In the genomic region with DNA sequence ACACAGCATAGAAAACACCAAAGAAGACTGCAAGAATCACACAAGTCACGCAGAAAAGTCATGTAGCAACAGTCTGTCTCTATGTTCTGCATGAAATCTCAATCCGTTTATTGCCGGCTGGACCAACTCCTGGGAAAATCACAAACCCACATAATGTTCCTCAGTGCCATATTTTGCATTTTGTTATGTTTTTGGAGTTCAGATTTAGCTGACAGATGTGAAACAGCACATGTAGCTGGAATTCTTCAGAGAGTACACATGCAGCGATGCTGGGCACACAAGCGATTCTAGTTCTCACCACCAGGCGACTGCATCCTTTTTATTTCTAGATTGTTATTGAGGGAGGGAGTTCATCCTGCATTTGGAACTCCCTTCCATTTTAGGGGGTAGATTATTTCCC, we compare ENCODE assay signal across 10 cellular contexts.
DNase-seq lines count a peak whose midpoint lies in the region; ATAC-seq and TF ChIP-seq lines count a peak whose summit lies in the region.
"Had no signal": no experiment of that assay in that cellular context is flagged by ENCODE, and none has a peak within 500 bp of the region (broad histone marks: within the 10 kb centered on the region; RNA-seq: fewer than 3 reads in every experiment).

No MANE protein-coding gene starts in this region.

- no peak overlapping the region for H3K4me3 Mint-ChIP-seq in MCF 10A (ENCODE audit: unreplicated experiment)
- no peak overlapping the region for H3K4me3 Mint-ChIP-seq in activated CD4-positive, alpha-beta T cell treated with anti-CD3 and anti-CD28 coated beads for 36 hours

- no peaks in the 10 kb centered on the region for H3K9me2 ChIP-seq in hepatocyte (replicated peaks; ENCODE audit: insufficient read depth)

- TF ChIP-seq POLR2A in breast epithelium (IDR thresholded peaks at IDR 0.05) (no peak), tibial nerve (IDR thresholded peaks at IDR 0.05) (no peak)

- 72% methylated on average over 6 of the region's 6 CpGs for whole genome bisulfite sequencing in hepatocyte (ENCODE audit: low lambda C conversion rate, missing lambda C conversion rate)
- WGBS in tibial nerve, 2 donors: 39 to 40% methylated on average over 6 of the region's 6 CpGs

- ATAC-seq in activated CD4-positive, alpha-beta T cell treated with anti-CD3 and anti-CD28 coated beads for 36 hours: no peak

- no peaks in the 10 kb centered on the region for H3K36me3 Mint-ChIP-seq in MCF 10A (ENCODE audit: insufficient read depth, unreplicated experiment)
- no peaks in the 10 kb centered on the region for H3K36me3 Mint-ChIP-seq in activated CD4-positive, alpha-beta T cell treated with anti-CD3 and anti-CD28 coated beads for 36 hours (ENCODE audit: low read depth)

- H3K27me3 ChIP-seq in breast epithelium (no peaks in the 10 kb centered on the region), hepatocyte (peaks cover 13% of the 10 kb centered on the region), tibial nerve (no peaks in the 10 kb centered on the region)

- POLR2A ChIA-PET in MCF 10A (lab: Yijun Ruan, JAX): no interaction called here
- POLR2A ChIA-PET in activated CD4-positive, alpha-beta T cell treated with anti-CD3 and anti-CD28 coated beads for 36 hours (lab: Charles Lee): no interaction called here

- H4K20me1 ChIP-seq in hepatocyte (ENCODE audit: insufficient read depth, poor library complexity, severe bottlenecking): no peaks in the 10 kb centered on the region

- H3K27me3 Mint-ChIP-seq in MCF 10A (ENCODE audit: insufficient read depth, unreplicated experiment): peaks cover 18% of the 10 kb centered on the region
- H3K27me3 Mint-ChIP-seq in activated CD4-positive, alpha-beta T cell treated with anti-CD3 and anti-CD28 coated beads for 36 hours: peaks cover 28% of the 10 kb centered on the region

- H3K4me3 ChIP-seq in breast epithelium (no peak overlapping the region), WI38 (ENCODE audit: low read depth, low read length) (no peak overlapping the region), hepatocyte (no peak overlapping the region), tibial nerve (no peak overlapping the region)

- no peak overlapping the region for H3K4me2 ChIP-seq in hepatocyte

- DNase-seq in MCF 10A (ENCODE audit: unreplicated experiment) (peak; percentile 12), breast epithelium (ENCODE audit: low spot score in 2 of 2) (no peak), hepatocyte (ENCODE audit: low spot score) (no peak), tibial nerve (ENCODE audit: low spot score in 2 of 2) (no peak), NCI-H146 treated with DMSO at 0.1 percent for 48 hours (lab: John Stamatoyannopoulos, UW; ENCODE audit: unreplicated experiment) (no peak), kidney glomerular epithelial cell (lab: John Stamatoyannopoulos, UW) (no peak)
- no peak for DNase-seq in activated CD4-positive, alpha-beta T cell treated with anti-CD3 and anti-CD28 coated beads for 36 hours
- DNase-seq: activated naive CD4-positive, alpha-beta T cell; stimulated activated CD8-positive, alpha-beta memory T cell treated with anti-CD3 and anti-CD28 coated beads, Interleukin-4, amount 100 ng/mL, for 48 hours had no signal

- CTCF ChIA-PET in MCF 10A (lab: Yijun Ruan, JAX): no interaction called here
- CTCF ChIA-PET in activated CD4-positive, alpha-beta T cell treated with anti-CD3 and anti-CD28 coated beads for 36 hours (lab: Charles Lee): interaction anchor here (1.1 kb wide), 1 partner anchor 111 kb away, joined by 3 read pairs; no protein-coding TSS in a partner anchor

- no peak overlapping the region for H2AFZ ChIP-seq in hepatocyte

- H3K27ac ChIP-seq in breast epithelium: no peak overlapping the region
- no peak overlapping the region for H3K27ac ChIP-seq in hepatocyte
- no peak overlapping the region for H3K27ac ChIP-seq in tibial nerve

- TF ChIP-seq CTCF in MCF 10A (IDR thresholded peaks at IDR 0.05; ENCODE audit: unreplicated experiment): no peak
- TF ChIP-seq CTCF in breast epithelium (IDR thresholded peaks at IDR 0.05): peak in 1 of 3 donors; percentile 19
- TF ChIP-seq CTCF in WI38 (IDR thresholded peaks at IDR 0.05; ENCODE audit: low read depth, low read length): peak; percentile 22; the same call in 1 of the 2 replicates
- TF ChIP-seq CTCF in hepatocyte (IDR thresholded peaks at IDR 0.05; ENCODE audit: poor library complexity): peak; percentile 5
- TF ChIP-seq CTCF in tibial nerve (IDR thresholded peaks at IDR 0.05): peak in 4 of 5 experiments; percentile 10 to 24 (median 18)

- H3K9me3 Mint-ChIP-seq in MCF 10A (ENCODE audit: unreplicated experiment): no peaks in the 10 kb centered on the region
- H3K9me3 Mint-ChIP-seq in activated CD4-positive, alpha-beta T cell treated with anti-CD3 and anti-CD28 coated beads for 36 hours (ENCODE audit: low read depth): no peaks in the 10 kb centered on the region

- no TSS peak for BruUV-seq in MCF 10A (replicated peaks; lab: Mats Ljungman, UMichigan)

- TF ChIP-seq EP300 in tibial nerve (IDR thresholded peaks at IDR 0.05): no peak

- H3K27ac Mint-ChIP-seq in MCF 10A (ENCODE audit: low read depth, unreplicated experiment): no peak overlapping the region
- no peak overlapping the region for H3K27ac Mint-ChIP-seq in activated CD4-positive, alpha-beta T cell treated with anti-CD3 and anti-CD28 coated beads for 36 hours

- H3K79me2 ChIP-seq in hepatocyte: no peaks in the 10 kb centered on the region

- intact Hi-C loops in MCF 10A (cut with micrococcal nuclease): no loop called here
- intact Hi-C loops in breast epithelium (cut with DNase I; ENCODE audit: low total_unique reads): no loop called here
- intact Hi-C loops in activated CD4-positive, alpha-beta T cell treated with anti-CD3 and anti-CD28 coated beads for 36 hours (cut with DNase I, micrococcal nuclease): no loop called here

- H3K36me3 ChIP-seq in breast epithelium (no peaks in the 10 kb centered on the region), hepatocyte (replicated peaks; ENCODE audit: insufficient read depth, low read depth) (no peaks in the 10 kb centered on the region), tibial nerve (no peaks in the 10 kb centered on the region)

- H3K4me1 Mint-ChIP-seq in MCF 10A (ENCODE audit: insufficient read depth, unreplicated experiment): no peaks in the 10 kb centered on the region
- no peaks in the 10 kb centered on the region for H3K4me1 Mint-ChIP-seq in activated CD4-positive, alpha-beta T cell treated with anti-CD3 and anti-CD28 coated beads for 36 hours

- H3K9me3 ChIP-seq in breast epithelium (no peaks in the 10 kb centered on the region), hepatocyte (ENCODE audit: low read depth) (no peaks in the 10 kb centered on the region), tibial nerve (no peaks in the 10 kb centered on the region)

- H3K4me1 ChIP-seq in breast epithelium: no peaks in the 10 kb centered on the region
- no peaks in the 10 kb centered on the region for H3K4me1 ChIP-seq in hepatocyte (ENCODE audit: insufficient read depth)
- H3K4me1 ChIP-seq in tibial nerve: no peaks in the 10 kb centered on the region
